In genomic region chr19:984165-984967, GRCh38 we compare ENCODE assay signal across 8 cellular contexts.
DNase-seq lines count a peak whose midpoint lies in the region; ATAC-seq and TF ChIP-seq lines count a peak whose summit lies in the region.

A gene with protein sequence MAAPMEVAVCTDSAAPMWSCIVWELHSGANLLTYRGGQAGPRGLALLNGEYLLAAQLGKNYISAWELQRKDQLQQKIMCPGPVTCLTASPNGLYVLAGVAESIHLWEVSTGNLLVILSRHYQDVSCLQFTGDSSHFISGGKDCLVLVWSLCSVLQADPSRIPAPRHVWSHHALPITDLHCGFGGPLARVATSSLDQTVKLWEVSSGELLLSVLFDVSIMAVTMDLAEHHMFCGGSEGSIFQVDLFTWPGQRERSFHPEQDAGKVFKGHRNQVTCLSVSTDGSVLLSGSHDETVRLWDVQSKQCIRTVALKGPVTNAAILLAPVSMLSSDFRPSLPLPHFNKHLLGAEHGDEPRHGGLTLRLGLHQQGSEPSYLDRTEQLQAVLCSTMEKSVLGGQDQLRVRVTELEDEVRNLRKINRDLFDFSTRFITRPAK (plus strand): TSS chr19:984345. CDS start chr19:984354, 9 bp downstream.

- peak within 1 kb of the TSS; percentile 97 for H3K4me3 ChIP-seq in AG10803 (ENCODE audit: low read length)

- no peak for TF ChIP-seq CTCF in AG10803 (conservative IDR thresholded peaks at IDR 0.05; ENCODE audit: low read length)

- ATAC-seq in GM19035 (IDR thresholded peaks at IDR 0.05; ENCODE audit: unreplicated experiment) (peak; percentile 88), HG03565 (IDR thresholded peaks at IDR 0.05; ENCODE audit: unreplicated experiment) (peak; percentile 53)

- DNase-seq in AG10803 (ENCODE audit: low read depth) (peak; percentile 80), NCI-H82 treated with DMSO at 0.1 percent for 48 hours (lab: John Stamatoyannopoulos, UW; ENCODE audit: unreplicated experiment) (peak; percentile 52), medulla oblongata (ENCODE audit: extremely low spot score) (peak; percentile 96)
- DNase-seq in activated CD8-positive, alpha-beta memory T cell treated with anti-CD3 and anti-CD28 coated beads for 24 hours, result peak; percentile 96
- DNase-seq in effector CD8-positive, alpha-beta T cell (lab: John Stamatoyannopoulos, UW), result peak; percentile 84
- peak; percentile 82 to 91 (median 87) for DNase-seq in stimulated activated CD4-positive, alpha-beta T cell treated with anti-CD3 and anti-CD28 coated beads, TNF-alpha, amount 100 ng/mL, for 48 hours (ENCODE audit: low read depth in 3 of 3)

Comparison
In these comparisons a context has a peak if more than half of its experiments do, and no peak if none do; other contexts are left out.
1. Peak in every context shown above with its lines: DNase-seq, ATAC-seq and H3K4me3 ChIP-seq.